Comparison of ENCODE assay signal across 1 cellular context in the genomic region with DNA sequence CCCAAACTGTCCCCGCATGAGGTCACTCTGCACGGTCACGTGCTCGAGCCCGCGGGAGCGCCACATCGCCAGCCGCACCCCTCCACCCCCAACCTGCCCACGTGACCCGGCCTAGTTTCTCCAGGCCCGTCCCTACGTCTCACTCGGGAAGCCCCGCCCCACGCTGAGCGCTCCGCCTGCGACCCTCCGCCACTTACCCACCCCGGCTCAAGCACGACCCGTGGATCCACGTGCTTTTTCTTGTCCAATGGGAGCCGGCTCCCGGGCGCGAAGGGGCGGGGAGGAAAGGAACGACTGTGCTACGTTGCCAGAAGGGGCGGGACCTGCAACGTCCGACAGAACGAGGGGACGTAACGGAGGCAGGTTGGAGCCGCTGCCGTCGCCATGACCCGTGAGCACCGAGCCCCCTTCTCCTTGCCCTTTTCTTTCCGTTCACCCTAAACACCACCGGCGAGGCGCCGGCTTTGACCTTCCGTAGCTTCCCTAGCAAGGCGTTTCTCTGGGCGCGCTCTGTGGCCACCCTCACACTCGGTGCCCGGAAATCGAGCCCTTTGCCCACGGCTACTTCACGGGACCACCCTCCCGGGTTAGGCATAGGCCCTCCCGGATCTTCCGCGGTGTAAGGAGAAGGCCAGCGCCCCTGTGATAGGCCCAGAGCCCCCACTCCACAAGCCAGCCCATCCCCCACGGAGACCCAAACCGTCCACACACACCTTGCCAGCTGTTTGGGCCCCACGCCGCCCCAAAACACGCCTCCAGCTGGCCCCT.
TF ChIP-seq lines count a peak whose summit lies in the region.

A gene (plus strand): TSS at position 328 of the 768 bp plus-strand sequence. CDS start 57 bp downstream, at position 385.

TF ChIP-seq in HepG2, 621 proteins besides CTCF, POLR2A, EP300 and RAD21 (continued from another document):
- TF ChIP-seq, protein P1, sequence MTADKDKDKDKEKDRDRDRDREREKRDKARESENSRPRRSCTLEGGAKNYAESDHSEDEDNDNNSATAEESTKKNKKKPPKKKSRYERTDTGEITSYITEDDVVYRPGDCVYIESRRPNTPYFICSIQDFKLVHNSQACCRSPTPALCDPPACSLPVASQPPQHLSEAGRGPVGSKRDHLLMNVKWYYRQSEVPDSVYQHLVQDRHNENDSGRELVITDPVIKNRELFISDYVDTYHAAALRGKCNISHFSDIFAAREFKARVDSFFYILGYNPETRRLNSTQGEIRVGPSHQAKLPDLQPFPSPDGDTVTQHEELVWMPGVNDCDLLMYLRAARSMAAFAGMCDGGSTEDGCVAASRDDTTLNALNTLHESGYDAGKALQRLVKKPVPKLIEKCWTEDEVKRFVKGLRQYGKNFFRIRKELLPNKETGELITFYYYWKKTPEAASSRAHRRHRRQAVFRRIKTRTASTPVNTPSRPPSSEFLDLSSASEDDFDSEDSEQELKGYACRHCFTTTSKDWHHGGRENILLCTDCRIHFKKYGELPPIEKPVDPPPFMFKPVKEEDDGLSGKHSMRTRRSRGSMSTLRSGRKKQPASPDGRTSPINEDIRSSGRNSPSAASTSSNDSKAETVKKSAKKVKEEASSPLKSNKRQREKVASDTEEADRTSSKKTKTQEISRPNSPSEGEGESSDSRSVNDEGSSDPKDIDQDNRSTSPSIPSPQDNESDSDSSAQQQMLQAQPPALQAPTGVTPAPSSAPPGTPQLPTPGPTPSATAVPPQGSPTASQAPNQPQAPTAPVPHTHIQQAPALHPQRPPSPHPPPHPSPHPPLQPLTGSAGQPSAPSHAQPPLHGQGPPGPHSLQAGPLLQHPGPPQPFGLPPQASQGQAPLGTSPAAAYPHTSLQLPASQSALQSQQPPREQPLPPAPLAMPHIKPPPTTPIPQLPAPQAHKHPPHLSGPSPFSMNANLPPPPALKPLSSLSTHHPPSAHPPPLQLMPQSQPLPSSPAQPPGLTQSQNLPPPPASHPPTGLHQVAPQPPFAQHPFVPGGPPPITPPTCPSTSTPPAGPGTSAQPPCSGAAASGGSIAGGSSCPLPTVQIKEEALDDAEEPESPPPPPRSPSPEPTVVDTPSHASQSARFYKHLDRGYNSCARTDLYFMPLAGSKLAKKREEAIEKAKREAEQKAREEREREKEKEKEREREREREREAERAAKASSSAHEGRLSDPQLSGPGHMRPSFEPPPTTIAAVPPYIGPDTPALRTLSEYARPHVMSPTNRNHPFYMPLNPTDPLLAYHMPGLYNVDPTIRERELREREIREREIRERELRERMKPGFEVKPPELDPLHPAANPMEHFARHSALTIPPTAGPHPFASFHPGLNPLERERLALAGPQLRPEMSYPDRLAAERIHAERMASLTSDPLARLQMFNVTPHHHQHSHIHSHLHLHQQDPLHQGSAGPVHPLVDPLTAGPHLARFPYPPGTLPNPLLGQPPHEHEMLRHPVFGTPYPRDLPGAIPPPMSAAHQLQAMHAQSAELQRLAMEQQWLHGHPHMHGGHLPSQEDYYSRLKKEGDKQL (CRISPR knock-in tag; IDR thresholded peaks at IDR 0.05; ENCODE audit: low read depth): no peak
- TF ChIP-seq, protein P2, sequence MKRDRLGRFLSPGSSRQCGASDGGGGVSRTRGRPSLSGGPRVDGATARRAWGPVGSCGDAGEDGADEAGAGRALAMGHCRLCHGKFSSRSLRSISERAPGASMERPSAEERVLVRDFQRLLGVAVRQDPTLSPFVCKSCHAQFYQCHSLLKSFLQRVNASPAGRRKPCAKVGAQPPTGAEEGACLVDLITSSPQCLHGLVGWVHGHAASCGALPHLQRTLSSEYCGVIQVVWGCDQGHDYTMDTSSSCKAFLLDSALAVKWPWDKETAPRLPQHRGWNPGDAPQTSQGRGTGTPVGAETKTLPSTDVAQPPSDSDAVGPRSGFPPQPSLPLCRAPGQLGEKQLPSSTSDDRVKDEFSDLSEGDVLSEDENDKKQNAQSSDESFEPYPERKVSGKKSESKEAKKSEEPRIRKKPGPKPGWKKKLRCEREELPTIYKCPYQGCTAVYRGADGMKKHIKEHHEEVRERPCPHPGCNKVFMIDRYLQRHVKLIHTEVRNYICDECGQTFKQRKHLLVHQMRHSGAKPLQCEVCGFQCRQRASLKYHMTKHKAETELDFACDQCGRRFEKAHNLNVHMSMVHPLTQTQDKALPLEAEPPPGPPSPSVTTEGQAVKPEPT (CRISPR knock-in tag; IDR thresholded peaks at IDR 0.05; ENCODE audit: low read depth): 0 out of 2 replicates have a peak, but pooled peaks have one; percentile 48
- peak; percentile 63; the same call in 1 of the 2 replicates for TF ChIP-seq ZMAT3 (CRISPR knock-in tag; conservative IDR thresholded peaks at IDR 0.05)
